14 cellular contexts compared by ENCODE assay signal in genomic region chr17:73420897-73421296, GRCh38.
A peak's percentile ranks its signal among the peaks of the same experiment; 100 is the strongest.
DNase-seq lines count a peak whose midpoint lies in the region; ATAC-seq, FAIRE-seq and TF ChIP-seq lines count a peak whose summit lies in the region.
"Had no signal": no experiment of that assay in that cellular context is flagged by ENCODE, and none has a peak within 500 bp of the region (broad histone marks: within the 10 kb centered on the region; RNA-seq: fewer than 3 reads in every experiment).

No MANE protein-coding gene starts in this region.

- DNase-seq in A549 (ENCODE audit: low read depth in 1 of 2, low spot score in 1 of 2): peak; percentile 65 to 86
- peak; percentile 77 for DNase-seq in H7
- DNase-seq in RPMI8226: peak; percentile 18
- peak; percentile 29 for DNase-seq in fibroblast of mammary gland (ENCODE audit: low read depth)
- DNase-seq in activated CD4-positive, CD25-positive, alpha-beta regulatory T cell treated with anti-CD3 and anti-CD28 coated beads, Interleukin-2, amount 50 U/mL, for 72 hours: no peak
- no peak for DNase-seq in SW480 (ENCODE audit: low spot score)
- DNase-seq in AG08396 (ENCODE audit: low spot score): no peak
- no peak for DNase-seq in activated CD4-positive, alpha-beta T cell treated with anti-CD3 and anti-CD28 coated beads, Interleukin-2, amount 50 U/mL, for 48 hours
- DNase-seq: CD4-positive, CD25-positive, alpha-beta regulatory T cell; foreskin melanocyte; naive B cell; NCI-H1436 treated with DMSO at 0.1 percent for 48 hours; stimulated activated CD4-positive, alpha-beta T cell treated with anti-CD3 and anti-CD28 coated beads, Interleukin-4, amount 100 ng/mL, for 4 hours; T-helper 9 cell had no signal

- POLR2A ChIA-PET in A549 (lab: Yijun Ruan, JAX): interaction anchor here (0.6 kb wide), 2 partner anchors 40 to 167 kb away, joined by 4 read pairs; no protein-coding TSS in a partner anchor

- CTCF ChIA-PET in A549 (lab: Yijun Ruan, JAX): interaction anchor here (0.7 to 4.8 kb wide), 21 partner anchors 9 to 779 kb away, joined by 3 to 28 read pairs (median 3); no protein-coding TSS in a partner anchor

- H3K27me3 ChIP-seq in H7 (ENCODE audit: control insufficient read depth, insufficient read depth, low read length): no peaks in the 10 kb centered on the region

- peak; percentile 94 to 97 for ATAC-seq in A549

- WGBS in A549 (ENCODE audit: missing lambda C conversion rate): 38% methylated on average over 9 of the region's 9 CpGs

- no peak for TF ChIP-seq EP300 in A549 (IDR thresholded peaks at IDR 0.05)

- no peaks in the 10 kb centered on the region for H3K9me3 ChIP-seq in A549

- TF ChIP-seq CTCF in A549 (IDR thresholded peaks at IDR 0.05) (0 out of 3 replicates have a peak, but pooled peaks have one; percentile 16), fibroblast of mammary gland (conservative IDR thresholded peaks at IDR 0.05; ENCODE audit: control insufficient read depth, insufficient read depth, low read depth, low read length) (peak; percentile 33)

- H3K27ac ChIP-seq in A549: no peak overlapping the region

- H3K4me3 ChIP-seq in A549: no peak overlapping the region
- H3K4me3 ChIP-seq in H7 (ENCODE audit: insufficient read depth, low read depth, low read length): no peak overlapping the region
- no peak overlapping the region for H3K4me3 ChIP-seq in fibroblast of mammary gland (ENCODE audit: control insufficient read depth, low read depth, low read length)

- H3K36me3 ChIP-seq in H7 (replicated peaks; ENCODE audit: control insufficient read depth, insufficient read depth, low read length): no peaks in the 10 kb centered on the region

- no peak overlapping the region for H3K4me2 ChIP-seq in A549

- peak; percentile 23 to 48; a peak in 2 of 5 replicates for TF ChIP-seq RAD21 in A549 (conservative IDR thresholded peaks at IDR 0.05 in 1 of 2, IDR thresholded peaks at IDR 0.05 in 1 of 2)

- FAIRE-seq in A549 (lab: Jason Lieb, UNC): peak; percentile 23

- TF ChIP-seq POLR2A in A549 (IDR thresholded peaks at IDR 0.05; ENCODE audit: low read length): no peak

- H3K4me1 ChIP-seq in A549: no peaks in the 10 kb centered on the region

TF ChIP-seq in A549, 52 proteins besides CTCF, POLR2A, EP300 and RAD21:
- TF ChIP-seq HOXB13 (CRISPR knock-in tag; IDR thresholded peaks at IDR 0.05; ENCODE audit: low read depth) (no peak), HEYL (CRISPR knock-in tag; IDR thresholded peaks at IDR 0.05) (no peak), RARB (CRISPR knock-in tag; IDR thresholded peaks at IDR 0.05) (no peak), MAFK (IDR thresholded peaks at IDR 0.05; ENCODE audit: partially characterized antibody) (no peak), SMC3 (IDR thresholded peaks at IDR 0.05) (peak; percentile 30; the same call in 1 of the 3 replicates)

Comparison
In these comparisons a context has a peak if more than half of its experiments do, and no peak if none do; other contexts are left out.
1. DNase-seq: peak in A549 (2 of 2), H7 (single experiment), RPMI8226 (single experiment) and fibroblast of mammary gland (single experiment); none in activated CD4-positive, CD25-positive, alpha-beta regulatory T cell treated with anti-CD3 and anti-CD28 coated beads, Interleukin-2, amount 50 U/mL, for 72 hours (single experiment), SW480 (single experiment), AG08396 (single experiment) and activated CD4-positive, alpha-beta T cell treated with anti-CD3 and anti-CD28 coated beads, Interleukin-2, amount 50 U/mL, for 48 hours (0 of 2).